ENCODE assay signal across 8 cellular contexts in genomic region chr6:32845381-32845884, GRCh38. TPM values are rescaled to one million over a fixed set of nuclear protein-coding genes. Genes with fewer than 3 reads are reported as not detected.
DNase-seq lines count a peak whose midpoint lies in the region; ATAC-seq lines count a peak whose summit lies in the region.

No MANE protein-coding gene starts in this region.

- peak overlapping the region in 10 of 11 experiments; percentile 87 to 99 (median 96); a peak in 19 of 22 replicates for H3K27ac ChIP-seq in BLaER1 treated with 17β-estradiol and CSF1 and Interleukin-3, amounts not matched to agents 10 nM and 100 nM
- H3K27ac ChIP-seq in KOPT-K1 (ENCODE audit: low read depth, low read length, poor library complexity, severe bottlenecking) = peak overlapping the region; percentile 99
- peak overlapping the region; percentile 99 for H3K27ac ChIP-seq in muscle layer of duodenum (ENCODE audit: low read length)

- H3K36me3 ChIP-seq in BLaER1 treated with 17β-estradiol and CSF1 and Interleukin-3, amounts not matched to agents 10 nM and 100 nM = peaks cover 60 to 73% (median 63%) of the 10 kb centered on the region in 11 experiments
- H3K36me3 ChIP-seq in KOPT-K1 (ENCODE audit: insufficient read depth, low read length) (peaks cover 70% of the 10 kb centered on the region), muscle layer of duodenum (ENCODE audit: control insufficient read depth in 1 of 2, insufficient read depth in 2 of 2, low read length in 2 of 2) (peaks cover 46 to 61% of the 10 kb centered on the region in 2 donors)

- H3K9me3 ChIP-seq in BLaER1 treated with 17β-estradiol and CSF1 and Interleukin-3, amounts not matched to agents 10 nM and 100 nM (replicated peaks in 1 of 11) = no peaks in the 10 kb centered on the region; a peak in 3 of 22 replicates
- H3K9me3 ChIP-seq in KOPT-K1 (ENCODE audit: insufficient read depth, low read length, poor library complexity, severe bottlenecking) (no peaks in the 10 kb centered on the region), muscle layer of duodenum (ENCODE audit: control insufficient read depth in 1 of 2, low read length in 2 of 2) (no peaks in the 10 kb centered on the region)

- peaks cover 46 to 67% (median 58%) of the 10 kb centered on the region in 10 experiments for H3K4me1 ChIP-seq in BLaER1 treated with 17β-estradiol and CSF1 and Interleukin-3, amounts not matched to agents 10 nM and 100 nM
- peaks cover 13 to 26% of the 10 kb centered on the region in 2 donors for H3K4me1 ChIP-seq in muscle layer of duodenum (ENCODE audit: control insufficient read depth in 1 of 2, insufficient read depth in 2 of 2, low read length in 2 of 2)

- H3K27me3 ChIP-seq in BLaER1 treated with 17β-estradiol and CSF1 and Interleukin-3, amounts not matched to agents 10 nM and 100 nM = no peaks in the 10 kb centered on the region
- no peaks in the 10 kb centered on the region for H3K27me3 ChIP-seq in muscle layer of duodenum (ENCODE audit: low read depth, low read length)

- peak; percentile 27 for ATAC-seq in activated T-helper 17 cell treated with anti-CD3 and anti-CD28 coated beads, Interleukin-2, amount 50 U/mL, for 72 hours (replicated peaks)
- ATAC-seq in HG02870 (IDR thresholded peaks at IDR 0.05; ENCODE audit: unreplicated experiment) = no peak

- peaks cover 3% of the 10 kb centered on the region for H3K9me3 Mint-ChIP-seq in activated T-helper 17 cell treated with anti-CD3 and anti-CD28 coated beads, Interleukin-2, amount 50 U/mL, for 72 hours

- H3K36me3 Mint-ChIP-seq in activated T-helper 17 cell treated with anti-CD3 and anti-CD28 coated beads, Interleukin-2, amount 50 U/mL, for 72 hours (ENCODE audit: low read depth) = peaks cover 100% of the 10 kb centered on the region

- peak overlapping the region; percentile 81 to 97 (median 92) for H3K4me2 ChIP-seq in BLaER1 treated with 17β-estradiol and CSF1 and Interleukin-3, amounts not matched to agents 10 nM and 100 nM

- H3K9ac ChIP-seq in BLaER1 treated with 17β-estradiol and CSF1 and Interleukin-3, amounts not matched to agents 10 nM and 100 nM = peak overlapping the region; percentile 86 to 97 (median 92); a peak in 21 of 22 replicates

- H4K20me1 ChIP-seq in BLaER1 treated with 17β-estradiol and CSF1 and Interleukin-3, amounts not matched to agents 10 nM and 100 nM = peaks cover 0 to 24% (median 14%) of the 10 kb centered on the region in 11 experiments; a peak in 11 of 22 replicates

- peak overlapping the region; percentile 71 to 90 (median 84) for H3K4me3 ChIP-seq in BLaER1 treated with 17β-estradiol and CSF1 and Interleukin-3, amounts not matched to agents 10 nM and 100 nM
- H3K4me3 ChIP-seq in muscle layer of duodenum (ENCODE audit: low read depth in 1 of 2, low read length in 2 of 2) = peak overlapping the region; percentile 83 to 92

- peak overlapping the region; percentile 95 for H3K4me3 Mint-ChIP-seq in activated T-helper 17 cell treated with anti-CD3 and anti-CD28 coated beads, Interleukin-2, amount 50 U/mL, for 72 hours

- peak overlapping the region; percentile 100 for H3K27ac Mint-ChIP-seq in activated T-helper 17 cell treated with anti-CD3 and anti-CD28 coated beads, Interleukin-2, amount 50 U/mL, for 72 hours

- peaks cover 50% of the 10 kb centered on the region for H3K4me1 Mint-ChIP-seq in activated T-helper 17 cell treated with anti-CD3 and anti-CD28 coated beads, Interleukin-2, amount 50 U/mL, for 72 hours

- DNase-seq in NCI-H748 (lab: John Stamatoyannopoulos, UW; ENCODE audit: unreplicated experiment) (no peak), NCI-H1436 treated with DMSO at 0.1 percent for 48 hours (lab: John Stamatoyannopoulos, UW) (no peak), NCI-H526 treated with DMSO at 0.1 percent for 48 hours (lab: John Stamatoyannopoulos, UW) (no peak)

- H3K27me3 Mint-ChIP-seq in activated T-helper 17 cell treated with anti-CD3 and anti-CD28 coated beads, Interleukin-2, amount 50 U/mL, for 72 hours = no peaks in the 10 kb centered on the region

RNA-seq across cellular contexts. Expression of gene PSMB8, which starts 1.6 kb away (rescaled TPM):
- 100 to 1,000 TPM; 286 to 344 TPM for total RNA-seq in activated T-helper 17 cell treated with anti-CD3 and anti-CD28 coated beads, Interleukin-2, amount 50 U/mL, for 72 hours

RNA-seq across cellular contexts. Expression of gene TAP2, which starts 6.9 kb away (rescaled TPM):
- 100 to 1,000 TPM in 1 of 2 donors, 10 to 100 TPM in 1; 94.0 to 169 TPM for total RNA-seq in activated T-helper 17 cell treated with anti-CD3 and anti-CD28 coated beads, Interleukin-2, amount 50 U/mL, for 72 hours

RNA-seq across cellular contexts. Expression of gene TAP1, which starts 8.1 kb away (rescaled TPM):
- total RNA-seq in activated T-helper 17 cell treated with anti-CD3 and anti-CD28 coated beads, Interleukin-2, amount 50 U/mL, for 72 hours = 100 to 1,000 TPM; 302 to 387 TPM

RNA-seq across cellular contexts. Expression of gene PSMB9, which starts 8.6 kb away (rescaled TPM):
- 100 to 1,000 TPM; 203 to 215 TPM for total RNA-seq in activated T-helper 17 cell treated with anti-CD3 and anti-CD28 coated beads, Interleukin-2, amount 50 U/mL, for 72 hours

RNA-seq across cellular contexts. Expression of gene HLA-DOB, which starts 28.6 kb away (rescaled TPM):
- total RNA-seq in activated T-helper 17 cell treated with anti-CD3 and anti-CD28 coated beads, Interleukin-2, amount 50 U/mL, for 72 hours = 1 to 10 TPM; 2.8 to 4.2 TPM
